23 cellular contexts compared by ENCODE assay signal in the genomic region with DNA sequence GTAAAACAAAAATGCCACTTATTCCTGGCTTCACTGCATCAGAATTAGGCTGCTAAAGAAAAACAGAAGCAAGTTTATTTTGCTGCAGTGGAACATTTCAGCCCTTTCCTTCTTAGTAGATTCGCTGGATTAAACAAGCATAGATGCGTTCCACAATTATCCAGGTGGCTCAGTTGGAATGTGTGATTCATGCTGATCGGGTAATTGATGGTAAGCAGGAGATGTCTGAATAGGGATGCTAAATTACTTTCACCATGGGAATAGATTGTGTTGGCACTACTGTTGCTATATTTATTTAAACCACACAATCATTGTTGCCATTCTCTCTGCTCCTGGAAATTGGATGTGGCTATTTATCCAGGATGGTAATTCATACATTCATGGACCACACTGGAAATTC.
"Had no signal": no experiment of that assay in that cellular context is flagged by ENCODE, and none has a peak within 500 bp of the region (broad histone marks: within the 10 kb centered on the region; RNA-seq: fewer than 3 reads in every experiment).

No MANE protein-coding gene starts in this region.

- H3K27me3 ChIP-seq: brain microvascular endothelial cell, testis, upper lobe of left lung had no signal

- H3K36me3 ChIP-seq: brain microvascular endothelial cell, upper lobe of left lung had no signal

- H3K9me3 ChIP-seq: testis, upper lobe of left lung had no signal

- H3K4me3 ChIP-seq: dorsolateral prefrontal cortex, lung, smooth muscle cell, testis, upper lobe of left lung had no signal

- H3K27ac ChIP-seq: brain microvascular endothelial cell, dorsolateral prefrontal cortex, testis, upper lobe of left lung had no signal

- H3K4me1 Mint-ChIP-seq: activated CD4-positive, alpha-beta T cell treated with anti-CD3 and anti-CD28 coated beads, Interleukin-2, amount 10 ng/mL, durations not matched to agents 7 days and 5 days; stimulated activated effector memory CD8-positive, alpha-beta T cell treated with anti-CD3 and anti-CD28 coated beads, Interleukin-12 subunit alpha, Interleukin-12 subunit beta, amount 100 ng/mL, for 72 hours had no signal

- DNase-seq: activated CD4-positive, alpha-beta T cell treated with anti-CD3 and anti-CD28 coated beads, Interleukin-2, amount 10 ng/mL, durations not matched to agents 7 days and 5 days; activated CD4-positive, CD25-positive, alpha-beta regulatory T cell; activated CD8-positive, alpha-beta T cell treated with anti-CD3 and anti-CD28 coated beads, Interleukin-2, amount 10 ng/mL, durations not matched to agents 7 days and 5 days; activated naive CD4-positive, alpha-beta T cell treated with anti-CD3 and anti-CD28 coated beads for 36 hours; activated T-cell treated with anti-CD3 and anti-CD28 coated beads, Interleukin-2, amount 50 U/mL, for 4 hours; brain microvascular endothelial cell; central memory CD4-positive, alpha-beta T cell; dorsolateral prefrontal cortex; endodermal cell; foreskin melanocyte; glutamatergic neuron; hippocampal formation; islet precursor cell; nucleus accumbens; stimulated activated CD4-positive, alpha-beta T cell treated with anti-CD3 and anti-CD28 coated beads, Interleukin-4, amount 100 ng/mL, for 24 hours; T-helper 9 cell; testis; upper lobe of left lung had no signal

- H3K4me1 ChIP-seq: testis, upper lobe of left lung had no signal

- H3K9me3 Mint-ChIP-seq: activated CD4-positive, alpha-beta T cell treated with anti-CD3 and anti-CD28 coated beads, Interleukin-2, amount 10 ng/mL, durations not matched to agents 7 days and 5 days; activated naive CD4-positive, alpha-beta T cell treated with anti-CD3 and anti-CD28 coated beads for 36 hours; activated T-cell treated with anti-CD3 and anti-CD28 coated beads, Interleukin-2, amount 50 U/mL, for 4 hours; natural killer cell treated with Interleukin-12 subunit alpha and Interleukin-12 subunit beta and Interleukin-15 and Interleukin-18, amount 100 ng/mL, for 72 hours; stimulated activated effector memory CD8-positive, alpha-beta T cell treated with anti-CD3 and anti-CD28 coated beads, Interleukin-12 subunit alpha, Interleukin-12 subunit beta, amount 100 ng/mL, for 72 hours had no signal

- H3K4me3 Mint-ChIP-seq: activated CD4-positive, alpha-beta T cell treated with anti-CD3 and anti-CD28 coated beads, Interleukin-2, amount 10 ng/mL, durations not matched to agents 7 days and 5 days; activated CD8-positive, alpha-beta T cell treated with anti-CD3 and anti-CD28 coated beads, Interleukin-2, amount 10 ng/mL, durations not matched to agents 7 days and 5 days; activated naive CD4-positive, alpha-beta T cell treated with anti-CD3 and anti-CD28 coated beads for 36 hours; activated T-cell treated with anti-CD3 and anti-CD28 coated beads, Interleukin-2, amount 50 U/mL, for 4 hours; endodermal cell; mesothelial cell of epicardium; natural killer cell treated with Interleukin-12 subunit alpha and Interleukin-12 subunit beta and Interleukin-15 and Interleukin-18, amount 100 ng/mL, for 72 hours; stimulated activated effector memory CD8-positive, alpha-beta T cell treated with anti-CD3 and anti-CD28 coated beads, Interleukin-12 subunit alpha, Interleukin-12 subunit beta, amount 100 ng/mL, for 72 hours had no signal

- H3K36me3 Mint-ChIP-seq: mesothelial cell of epicardium; natural killer cell treated with Interleukin-12 subunit alpha and Interleukin-12 subunit beta and Interleukin-15 and Interleukin-18, amount 100 ng/mL, for 72 hours; stimulated activated effector memory CD8-positive, alpha-beta T cell treated with anti-CD3 and anti-CD28 coated beads, Interleukin-12 subunit alpha, Interleukin-12 subunit beta, amount 100 ng/mL, for 72 hours had no signal

- H3K27ac Mint-ChIP-seq: activated CD4-positive, alpha-beta T cell treated with anti-CD3 and anti-CD28 coated beads, Interleukin-2, amount 10 ng/mL, durations not matched to agents 7 days and 5 days; activated CD8-positive, alpha-beta T cell treated with anti-CD3 and anti-CD28 coated beads, Interleukin-2, amount 10 ng/mL, durations not matched to agents 7 days and 5 days; activated naive CD4-positive, alpha-beta T cell treated with anti-CD3 and anti-CD28 coated beads for 36 hours; endodermal cell; mesothelial cell of epicardium; natural killer cell treated with Interleukin-12 subunit alpha and Interleukin-12 subunit beta and Interleukin-15 and Interleukin-18, amount 100 ng/mL, for 72 hours; stimulated activated effector memory CD8-positive, alpha-beta T cell treated with anti-CD3 and anti-CD28 coated beads, Interleukin-12 subunit alpha, Interleukin-12 subunit beta, amount 100 ng/mL, for 72 hours had no signal
